20 cellular contexts compared by ENCODE assay signal in genomic region chr1:190717055-190717454, GRCh38.
A peak's percentile ranks its signal among the peaks of the same experiment; 100 is the strongest.
DNase-seq lines count a peak whose midpoint lies in the region; ATAC-seq, FAIRE-seq and TF ChIP-seq lines count a peak whose summit lies in the region.
"Had no signal": no experiment of that assay in that cellular context is flagged by ENCODE, and none has a peak within 500 bp of the region (broad histone marks: within the 10 kb centered on the region; RNA-seq: fewer than 3 reads in every experiment).

No MANE protein-coding gene starts in this region.

- no peaks in the 10 kb centered on the region for H3K27me3 ChIP-seq in HCT116 (ENCODE audit: insufficient read depth, low read length)
- H3K27me3 ChIP-seq: BLaER1 had no signal

- BruUV-seq in HCT116 (replicated peaks; lab: Mats Ljungman, UMichigan): no TSS peak

- no peaks in the 10 kb centered on the region for H3K4me1 ChIP-seq in A549
- no peaks in the 10 kb centered on the region for H3K4me1 ChIP-seq in HCT116 (ENCODE audit: control insufficient read depth in 1 of 2, insufficient read depth in 2 of 2, low read length in 2 of 2)
- H3K4me1 ChIP-seq: BLaER1, Caco-2 had no signal

- intact Hi-C loops in HCT116 (cut with micrococcal nuclease): no loop called here

- peak overlapping the region; percentile 32 for H2AFZ ChIP-seq in HCT116 (ENCODE audit: low read depth, low read length, poor library complexity, severe bottlenecking)

- POLR2A ChIA-PET in A549 (lab: Yijun Ruan, JAX): no interaction called here
- POLR2A ChIA-PET in HCT116 (lab: Charles Lee): no interaction called here

- H3K9ac ChIP-seq in HCT116 (ENCODE audit: low read length): no peak overlapping the region
- H3K9ac ChIP-seq: BLaER1 had no signal

- DNase-seq in A549 (ENCODE audit: low read depth in 1 of 2, low spot score in 1 of 2) (no peak), HCT116 (ENCODE audit: low read depth, low spot score) (no peak), AG20443 (ENCODE audit: low spot score) (no peak), DMS53 treated with DMSO at 0.1 percent for 48 hours (lab: John Stamatoyannopoulos, UW; ENCODE audit: unreplicated experiment) (no peak)
- DNase-seq: 8988T; Caco-2; CD4-positive, CD25-positive, alpha-beta regulatory T cell; CD8-positive, alpha-beta T cell; DMS 273 treated with DMSO at 0.1 percent for 48 hours; DMS79 treated with DMSO at 0.1 percent for 48 hours; GF-D8; GOT3; H7; HCEC 1CT had no signal

- TF ChIP-seq EP300 in A549 (IDR thresholded peaks at IDR 0.05): no peak

- no peaks in the 10 kb centered on the region for H4K20me1 ChIP-seq in HCT116 (ENCODE audit: insufficient read depth)
- H4K20me1 ChIP-seq: BLaER1 had no signal

- ATAC-seq in A549 (no peak), HCT116 (no peak), GM21786 (IDR thresholded peaks at IDR 0.05; ENCODE audit: unreplicated experiment) (no peak)
- ATAC-seq: CD8-positive, alpha-beta T cell had no signal

- TF ChIP-seq RAD21 in A549 (conservative IDR thresholded peaks at IDR 0.05 in 1 of 2, IDR thresholded peaks at IDR 0.05 in 1 of 2) (no peak), HCT116 (IDR thresholded peaks at IDR 0.05; ENCODE audit: low read depth) (no peak)

- no peaks in the 10 kb centered on the region for H3K79me2 ChIP-seq in HCT116 (ENCODE audit: insufficient read depth, low read length)

- H3K36me3 ChIP-seq in HCT116 (ENCODE audit: control insufficient read depth in 1 of 2, insufficient read depth in 2 of 2, low read length in 2 of 2): no peaks in the 10 kb centered on the region
- H3K36me3 ChIP-seq: BLaER1 had no signal

- H3K4me3 ChIP-seq in A549: no peak overlapping the region
- H3K4me3 ChIP-seq in HCT116 (replicated peaks in 1 of 2; ENCODE audit: low read depth in 1 of 2, low read length in 2 of 2): no peak overlapping the region
- H3K4me3 ChIP-seq: BLaER1 had no signal

- no peak for TF ChIP-seq CTCF in A549 (IDR thresholded peaks at IDR 0.05)
- TF ChIP-seq CTCF in HCT116 (IDR thresholded peaks at IDR 0.05 in 2 of 3, conservative IDR thresholded peaks at IDR 0.05 in 1 of 3; ENCODE audit: borderline replicate concordance in 1 of 3, insufficient read depth in 1 of 3, low read depth in 2 of 3, low read length in 2 of 3): no peak

- CTCF ChIA-PET in A549 (lab: Yijun Ruan, JAX): no interaction called here
- CTCF ChIA-PET in HCT116 (lab: Charles Lee): no interaction called here

- H3K9me3 ChIP-seq in A549 (no peaks in the 10 kb centered on the region), HCT116 (ENCODE audit: control insufficient read depth in 1 of 2, insufficient read depth in 1 of 2, low read depth in 1 of 2, low read length in 2 of 2) (no peaks in the 10 kb centered on the region)
- H3K9me3 ChIP-seq: BLaER1, Caco-2 had no signal

- WGBS in A549 (ENCODE audit: missing lambda C conversion rate): 17% methylated on average over 1 of the region's 1 CpG

- RAD21 ChIA-PET in HCT116 (lab: Charles Lee; ENCODE audit: low non-redundant PET in 1 of 2, low total read pairs in 2 of 2, uncharacterized antibody in 2 of 2, unreplicated experiment in 2 of 2): no interaction called here

- H3K4me2 ChIP-seq in A549 (no peak overlapping the region), HCT116 (ENCODE audit: low read length) (no peak overlapping the region)
- H3K4me2 ChIP-seq: BLaER1 had no signal

- no peak for FAIRE-seq in A549 (lab: Jason Lieb, UNC)
- FAIRE-seq in TTC549 (lab: Jason Lieb, UNC): peak; percentile 5
- FAIRE-seq: GM12891, GM18507 had no signal

- H3K9me2 ChIP-seq in HCT116 (ENCODE audit: insufficient read depth): no peaks in the 10 kb centered on the region

- H3K27ac ChIP-seq in A549 (no peak overlapping the region), HCT116 (ENCODE audit: low read depth, low read length) (no peak overlapping the region)
- H3K27ac ChIP-seq: BLaER1, C4-2B had no signal

- TF ChIP-seq POLR2A in A549 (IDR thresholded peaks at IDR 0.05; ENCODE audit: low read length): no peak
- TF ChIP-seq POLR2A in HCT116 (IDR thresholded peaks at IDR 0.05; ENCODE audit: borderline replicate concordance, extremely low read depth, insufficient read depth, insufficient read length): no peak

TF ChIP-seq in A549, 52 proteins besides CTCF, POLR2A, EP300 and RAD21:
- peak; percentile 92 for TF ChIP-seq MAFK (IDR thresholded peaks at IDR 0.05; ENCODE audit: partially characterized antibody)
- no peak for TF ChIP-seq BHLHE40 (IDR thresholded peaks at IDR 0.05; ENCODE audit: low read depth, low read length)

TF ChIP-seq in HCT116, 20 proteins besides CTCF, POLR2A, EP300 and RAD21:
- TF ChIP-seq POLR2AphosphoS5 (IDR thresholded peaks at IDR 0.05; ENCODE audit: low read depth, low read length) (no peak), MAX (IDR thresholded peaks at IDR 0.05) (no peak), ZNF274 (IDR thresholded peaks at IDR 0.05; ENCODE audit: low read depth, low read length) (no peak), ELF1 (IDR thresholded peaks at IDR 0.05; ENCODE audit: borderline replicate concordance, low read depth) (no peak), REST (IDR thresholded peaks at IDR 0.05; ENCODE audit: low read depth) (no peak), ZFX (IDR thresholded peaks at IDR 0.05) (no peak), EZH2 (IDR thresholded peaks at IDR 0.05) (no peak), YY1 (IDR thresholded peaks at IDR 0.05; ENCODE audit: extremely low read depth, insufficient replicate concordance, low read depth, low read length) (no peak), SP1 (IDR thresholded peaks at IDR 0.05; ENCODE audit: low read depth) (no peak), FOSL1 (IDR thresholded peaks at IDR 0.05; ENCODE audit: low read depth) (no peak), EZH2phosphoT487 (IDR thresholded peaks at IDR 0.05; ENCODE audit: borderline replicate concordance) (no peak), ZBTB33 (IDR thresholded peaks at IDR 0.05; ENCODE audit: extremely low read depth, insufficient replicate concordance, low read length) (no peak), CBX3 (IDR thresholded peaks at IDR 0.05; ENCODE audit: low read depth) (no peak), CEBPB (IDR thresholded peaks at IDR 0.05; ENCODE audit: low read depth) (no peak), TCF7L2 (IDR thresholded peaks at IDR 0.05; ENCODE audit: borderline replicate concordance, extremely low read depth, insufficient read depth, insufficient read length) (no peak), ATF3 (IDR thresholded peaks at IDR 0.05) (no peak), JUND (IDR thresholded peaks at IDR 0.05) (no peak)
